In the genomic region with DNA sequence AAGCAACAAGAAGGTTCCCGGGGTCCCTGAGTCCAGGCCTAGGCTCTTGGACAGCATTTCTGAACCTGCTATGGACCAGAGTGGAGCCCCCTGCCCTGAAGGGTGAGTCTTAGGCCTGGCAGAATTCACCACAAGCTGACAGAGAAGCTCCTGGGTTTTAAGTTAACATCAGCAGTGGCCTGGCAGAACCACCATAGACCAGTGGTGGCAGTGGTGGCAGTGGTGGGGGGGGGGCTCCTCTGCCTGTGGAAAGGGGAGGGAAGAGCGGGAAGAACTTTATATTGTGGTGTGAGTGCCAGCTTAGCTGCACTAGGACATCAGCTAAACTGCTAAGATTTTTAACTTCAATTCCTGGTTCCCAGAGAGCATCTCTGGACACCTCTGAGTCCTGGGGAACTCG, we compare ENCODE assay signal across 2 cellular contexts.
TF ChIP-seq lines count a peak whose summit lies in the region.

No MANE protein-coding gene starts in this region.

TF ChIP-seq in HepG2, 621 proteins besides CTCF, POLR2A, EP300 and RAD21 (continues in another document):
- no peak for TF ChIP-seq ZHX2 (IDR thresholded peaks at IDR 0.05; ENCODE audit: low read depth)
- TF ChIP-seq ZHX2 (CRISPR knock-in tag; IDR thresholded peaks at IDR 0.05; ENCODE audit: borderline replicate concordance), result no peak
- no peak for TF ChIP-seq RARA (CRISPR knock-in tag; IDR thresholded peaks at IDR 0.05)
- TF ChIP-seq, protein P1, sequence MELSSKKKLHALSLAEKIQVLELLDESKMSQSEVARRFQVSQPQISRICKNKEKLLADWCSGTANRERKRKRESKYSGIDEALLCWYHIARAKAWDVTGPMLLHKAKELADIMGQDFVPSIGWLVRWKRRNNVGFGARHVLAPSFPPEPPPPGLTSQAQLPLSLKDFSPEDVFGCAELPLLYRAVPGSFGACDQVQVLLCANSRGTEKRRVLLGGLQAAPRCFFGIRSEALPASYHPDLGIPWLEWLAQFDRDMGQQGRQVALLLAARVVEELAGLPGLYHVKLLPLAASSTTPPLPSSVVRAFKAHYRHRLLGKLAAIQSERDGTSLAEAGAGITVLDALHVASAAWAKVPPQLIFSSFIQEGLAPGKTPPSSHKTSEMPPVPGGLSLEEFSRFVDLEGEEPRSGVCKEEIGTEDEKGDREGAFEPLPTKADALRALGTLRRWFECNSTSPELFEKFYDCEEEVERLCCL (CRISPR knock-in tag; IDR thresholded peaks at IDR 0.05; ENCODE audit: borderline replicate concordance), result no peak
- TF ChIP-seq TBP (CRISPR knock-in tag; IDR thresholded peaks at IDR 0.05), result no peak
- TF ChIP-seq GFI1 (CRISPR knock-in tag; IDR thresholded peaks at IDR 0.05; ENCODE audit: borderline replicate concordance), result no peak
- no peak for TF ChIP-seq ASH2L (IDR thresholded peaks at IDR 0.05; ENCODE audit: insufficient read length, low read depth, low read length)
- no peak for TF ChIP-seq ZNF207 (IDR thresholded peaks at IDR 0.05; ENCODE audit: borderline replicate concordance)
- TF ChIP-seq, protein P2, sequence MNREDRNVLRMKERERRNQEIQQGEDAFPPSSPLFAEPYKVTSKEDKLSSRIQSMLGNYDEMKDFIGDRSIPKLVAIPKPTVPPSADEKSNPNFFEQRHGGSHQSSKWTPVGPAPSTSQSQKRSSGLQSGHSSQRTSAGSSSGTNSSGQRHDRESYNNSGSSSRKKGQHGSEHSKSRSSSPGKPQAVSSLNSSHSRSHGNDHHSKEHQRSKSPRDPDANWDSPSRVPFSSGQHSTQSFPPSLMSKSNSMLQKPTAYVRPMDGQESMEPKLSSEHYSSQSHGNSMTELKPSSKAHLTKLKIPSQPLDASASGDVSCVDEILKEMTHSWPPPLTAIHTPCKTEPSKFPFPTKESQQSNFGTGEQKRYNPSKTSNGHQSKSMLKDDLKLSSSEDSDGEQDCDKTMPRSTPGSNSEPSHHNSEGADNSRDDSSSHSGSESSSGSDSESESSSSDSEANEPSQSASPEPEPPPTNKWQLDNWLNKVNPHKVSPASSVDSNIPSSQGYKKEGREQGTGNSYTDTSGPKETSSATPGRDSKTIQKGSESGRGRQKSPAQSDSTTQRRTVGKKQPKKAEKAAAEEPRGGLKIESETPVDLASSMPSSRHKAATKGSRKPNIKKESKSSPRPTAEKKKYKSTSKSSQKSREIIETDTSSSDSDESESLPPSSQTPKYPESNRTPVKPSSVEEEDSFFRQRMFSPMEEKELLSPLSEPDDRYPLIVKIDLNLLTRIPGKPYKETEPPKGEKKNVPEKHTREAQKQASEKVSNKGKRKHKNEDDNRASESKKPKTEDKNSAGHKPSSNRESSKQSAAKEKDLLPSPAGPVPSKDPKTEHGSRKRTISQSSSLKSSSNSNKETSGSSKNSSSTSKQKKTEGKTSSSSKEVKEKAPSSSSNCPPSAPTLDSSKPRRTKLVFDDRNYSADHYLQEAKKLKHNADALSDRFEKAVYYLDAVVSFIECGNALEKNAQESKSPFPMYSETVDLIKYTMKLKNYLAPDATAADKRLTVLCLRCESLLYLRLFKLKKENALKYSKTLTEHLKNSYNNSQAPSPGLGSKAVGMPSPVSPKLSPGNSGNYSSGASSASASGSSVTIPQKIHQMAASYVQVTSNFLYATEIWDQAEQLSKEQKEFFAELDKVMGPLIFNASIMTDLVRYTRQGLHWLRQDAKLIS (CRISPR knock-in tag; IDR thresholded peaks at IDR 0.05), result no peak
- TF ChIP-seq MTA1 (CRISPR knock-in tag; IDR thresholded peaks at IDR 0.05; ENCODE audit: borderline replicate concordance), result no peak
- no peak for TF ChIP-seq ZKSCAN1 (IDR thresholded peaks at IDR 0.05; ENCODE audit: low read length)

TF ChIP-seq in H1, 55 proteins besides CTCF, POLR2A, EP300 and RAD21:
- no peak for TF ChIP-seq CHD1 (IDR thresholded peaks at IDR 0.05; ENCODE audit: low read depth, low read length)
- TF ChIP-seq HDAC6 (IDR thresholded peaks at IDR 0.05; ENCODE audit: low read depth, low read length), result no peak
- TF ChIP-seq POLR2AphosphoS5 (IDR thresholded peaks at IDR 0.05; ENCODE audit: low read depth, low read length), result no peak
- no peak for TF ChIP-seq SP1 (IDR thresholded peaks at IDR 0.05; ENCODE audit: low read depth, low read length)
- no peak for TF ChIP-seq YY1 (IDR thresholded peaks at IDR 0.05; ENCODE audit: low read depth, low read length)
- TF ChIP-seq, protein P3, sequence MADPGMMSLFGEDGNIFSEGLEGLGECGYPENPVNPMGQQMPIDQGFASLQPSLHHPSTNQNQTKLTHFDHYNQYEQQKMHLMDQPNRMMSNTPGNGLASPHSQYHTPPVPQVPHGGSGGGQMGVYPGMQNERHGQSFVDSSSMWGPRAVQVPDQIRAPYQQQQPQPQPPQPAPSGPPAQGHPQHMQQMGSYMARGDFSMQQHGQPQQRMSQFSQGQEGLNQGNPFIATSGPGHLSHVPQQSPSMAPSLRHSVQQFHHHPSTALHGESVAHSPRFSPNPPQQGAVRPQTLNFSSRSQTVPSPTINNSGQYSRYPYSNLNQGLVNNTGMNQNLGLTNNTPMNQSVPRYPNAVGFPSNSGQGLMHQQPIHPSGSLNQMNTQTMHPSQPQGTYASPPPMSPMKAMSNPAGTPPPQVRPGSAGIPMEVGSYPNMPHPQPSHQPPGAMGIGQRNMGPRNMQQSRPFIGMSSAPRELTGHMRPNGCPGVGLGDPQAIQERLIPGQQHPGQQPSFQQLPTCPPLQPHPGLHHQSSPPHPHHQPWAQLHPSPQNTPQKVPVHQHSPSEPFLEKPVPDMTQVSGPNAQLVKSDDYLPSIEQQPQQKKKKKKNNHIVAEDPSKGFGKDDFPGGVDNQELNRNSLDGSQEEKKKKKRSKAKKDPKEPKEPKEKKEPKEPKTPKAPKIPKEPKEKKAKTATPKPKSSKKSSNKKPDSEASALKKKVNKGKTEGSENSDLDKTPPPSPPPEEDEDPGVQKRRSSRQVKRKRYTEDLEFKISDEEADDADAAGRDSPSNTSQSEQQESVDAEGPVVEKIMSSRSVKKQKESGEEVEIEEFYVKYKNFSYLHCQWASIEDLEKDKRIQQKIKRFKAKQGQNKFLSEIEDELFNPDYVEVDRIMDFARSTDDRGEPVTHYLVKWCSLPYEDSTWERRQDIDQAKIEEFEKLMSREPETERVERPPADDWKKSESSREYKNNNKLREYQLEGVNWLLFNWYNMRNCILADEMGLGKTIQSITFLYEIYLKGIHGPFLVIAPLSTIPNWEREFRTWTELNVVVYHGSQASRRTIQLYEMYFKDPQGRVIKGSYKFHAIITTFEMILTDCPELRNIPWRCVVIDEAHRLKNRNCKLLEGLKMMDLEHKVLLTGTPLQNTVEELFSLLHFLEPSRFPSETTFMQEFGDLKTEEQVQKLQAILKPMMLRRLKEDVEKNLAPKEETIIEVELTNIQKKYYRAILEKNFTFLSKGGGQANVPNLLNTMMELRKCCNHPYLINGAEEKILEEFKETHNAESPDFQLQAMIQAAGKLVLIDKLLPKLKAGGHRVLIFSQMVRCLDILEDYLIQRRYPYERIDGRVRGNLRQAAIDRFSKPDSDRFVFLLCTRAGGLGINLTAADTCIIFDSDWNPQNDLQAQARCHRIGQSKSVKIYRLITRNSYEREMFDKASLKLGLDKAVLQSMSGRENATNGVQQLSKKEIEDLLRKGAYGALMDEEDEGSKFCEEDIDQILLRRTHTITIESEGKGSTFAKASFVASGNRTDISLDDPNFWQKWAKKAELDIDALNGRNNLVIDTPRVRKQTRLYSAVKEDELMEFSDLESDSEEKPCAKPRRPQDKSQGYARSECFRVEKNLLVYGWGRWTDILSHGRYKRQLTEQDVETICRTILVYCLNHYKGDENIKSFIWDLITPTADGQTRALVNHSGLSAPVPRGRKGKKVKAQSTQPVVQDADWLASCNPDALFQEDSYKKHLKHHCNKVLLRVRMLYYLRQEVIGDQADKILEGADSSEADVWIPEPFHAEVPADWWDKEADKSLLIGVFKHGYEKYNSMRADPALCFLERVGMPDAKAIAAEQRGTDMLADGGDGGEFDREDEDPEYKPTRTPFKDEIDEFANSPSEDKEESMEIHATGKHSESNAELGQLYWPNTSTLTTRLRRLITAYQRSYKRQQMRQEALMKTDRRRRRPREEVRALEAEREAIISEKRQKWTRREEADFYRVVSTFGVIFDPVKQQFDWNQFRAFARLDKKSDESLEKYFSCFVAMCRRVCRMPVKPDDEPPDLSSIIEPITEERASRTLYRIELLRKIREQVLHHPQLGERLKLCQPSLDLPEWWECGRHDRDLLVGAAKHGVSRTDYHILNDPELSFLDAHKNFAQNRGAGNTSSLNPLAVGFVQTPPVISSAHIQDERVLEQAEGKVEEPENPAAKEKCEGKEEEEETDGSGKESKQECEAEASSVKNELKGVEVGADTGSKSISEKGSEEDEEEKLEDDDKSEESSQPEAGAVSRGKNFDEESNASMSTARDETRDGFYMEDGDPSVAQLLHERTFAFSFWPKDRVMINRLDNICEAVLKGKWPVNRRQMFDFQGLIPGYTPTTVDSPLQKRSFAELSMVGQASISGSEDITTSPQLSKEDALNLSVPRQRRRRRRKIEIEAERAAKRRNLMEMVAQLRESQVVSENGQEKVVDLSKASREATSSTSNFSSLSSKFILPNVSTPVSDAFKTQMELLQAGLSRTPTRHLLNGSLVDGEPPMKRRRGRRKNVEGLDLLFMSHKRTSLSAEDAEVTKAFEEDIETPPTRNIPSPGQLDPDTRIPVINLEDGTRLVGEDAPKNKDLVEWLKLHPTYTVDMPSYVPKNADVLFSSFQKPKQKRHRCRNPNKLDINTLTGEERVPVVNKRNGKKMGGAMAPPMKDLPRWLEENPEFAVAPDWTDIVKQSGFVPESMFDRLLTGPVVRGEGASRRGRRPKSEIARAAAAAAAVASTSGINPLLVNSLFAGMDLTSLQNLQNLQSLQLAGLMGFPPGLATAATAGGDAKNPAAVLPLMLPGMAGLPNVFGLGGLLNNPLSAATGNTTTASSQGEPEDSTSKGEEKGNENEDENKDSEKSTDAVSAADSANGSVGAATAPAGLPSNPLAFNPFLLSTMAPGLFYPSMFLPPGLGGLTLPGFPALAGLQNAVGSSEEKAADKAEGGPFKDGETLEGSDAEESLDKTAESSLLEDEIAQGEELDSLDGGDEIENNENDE (IDR thresholded peaks at IDR 0.05; ENCODE audit: insufficient replicate concordance, low read length), result no peak
- TF ChIP-seq POU5F1 (IDR thresholded peaks at IDR 0.05; ENCODE audit: low read depth, low read length), result no peak
- TF ChIP-seq CEBPB (IDR thresholded peaks at IDR 0.05; ENCODE audit: low read depth, low read length), result no peak
- no peak for TF ChIP-seq FOSL1 (IDR thresholded peaks at IDR 0.05; ENCODE audit: insufficient read depth, low read depth, low read length)
- no peak for TF ChIP-seq USF2 (IDR thresholded peaks at IDR 0.05; ENCODE audit: low read length)
- no peak for TF ChIP-seq NRF1 (IDR thresholded peaks at IDR 0.05; ENCODE audit: low read depth, low read length)
- TF ChIP-seq EZH2 (IDR thresholded peaks at IDR 0.05; ENCODE audit: low read depth, low read length, severe bottlenecking), result no peak
- no peak for TF ChIP-seq RXRA (IDR thresholded peaks at IDR 0.05; ENCODE audit: insufficient read depth, low read depth, low read length)
- TF ChIP-seq MAX (IDR thresholded peaks at IDR 0.05), result no peak
- TF ChIP-seq MAFK (IDR thresholded peaks at IDR 0.05; ENCODE audit: low read depth, low read length), result no peak
- no peak for TF ChIP-seq TEAD4 (IDR thresholded peaks at IDR 0.05; ENCODE audit: low read depth, low read length)
- no peak for TF ChIP-seq CTBP2 (IDR thresholded peaks at IDR 0.05; ENCODE audit: borderline replicate concordance, insufficient read depth, insufficient read length, low read length)
- no peak for TF ChIP-seq SUZ12 (IDR thresholded peaks at IDR 0.05; ENCODE audit: low read length)
- no peak for TF ChIP-seq KDM5A (IDR thresholded peaks at IDR 0.05; ENCODE audit: low read length)
